ENCODE assay signal across 28 cellular contexts in the genomic region with DNA sequence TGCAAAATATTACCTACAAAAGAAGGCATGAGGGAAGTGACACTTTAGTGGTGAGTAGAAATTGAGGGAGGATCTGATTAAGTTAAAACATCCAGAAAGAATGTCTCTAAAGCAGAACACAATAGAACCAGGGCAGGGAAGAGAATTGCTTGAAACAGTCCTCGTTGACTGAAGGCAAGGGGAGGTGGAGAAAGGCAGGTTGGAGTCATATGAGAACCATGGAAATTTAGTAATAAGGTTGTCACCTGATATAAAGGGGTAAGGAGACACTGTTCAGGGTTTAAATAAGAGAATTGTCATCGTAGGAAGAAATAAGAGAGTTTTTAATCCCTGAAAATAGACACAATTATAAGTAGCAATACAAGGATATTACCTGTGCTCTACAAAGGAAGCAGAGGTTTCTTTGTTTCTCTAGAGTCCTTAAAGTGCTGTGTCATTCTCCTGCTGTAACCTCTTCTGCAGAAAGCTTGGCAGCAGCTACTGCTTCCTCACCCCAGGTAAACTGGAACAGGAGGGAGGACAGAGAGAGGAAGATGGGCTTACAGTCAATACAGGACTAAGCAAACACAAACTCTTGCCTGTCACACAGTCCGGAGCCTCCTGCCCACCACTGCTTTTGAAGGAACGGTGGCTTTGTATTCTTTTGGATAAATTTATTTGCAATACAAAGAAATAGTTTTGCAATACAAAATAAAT.
DNase-seq lines count a peak whose midpoint lies in the region; ATAC-seq, FAIRE-seq and TF ChIP-seq lines count a peak whose summit lies in the region.
"Had no signal": no experiment of that assay in that cellular context is flagged by ENCODE, and none has a peak within 500 bp of the region (broad histone marks: within the 10 kb centered on the region; RNA-seq: fewer than 3 reads in every experiment).

No MANE protein-coding gene starts in this region.

- H3K27ac Mint-ChIP-seq in MCF 10A (ENCODE audit: low read depth, unreplicated experiment), result no peak overlapping the region
- H3K27ac Mint-ChIP-seq in activated naive CD4-positive, alpha-beta T cell treated with anti-CD3 and anti-CD28 coated beads, Interleukin-2, amount 50 U/mL, for 72 hours, result no peak overlapping the region
- H3K27ac Mint-ChIP-seq: activated CD4-positive, alpha-beta T cell treated with anti-CD3 and anti-CD28 coated beads, Interleukin-2, amount 10 ng/mL, durations not matched to agents 24 days and 14 days; memory B cell; nephron had no signal

- H3K27me3 Mint-ChIP-seq in MCF 10A (ENCODE audit: insufficient read depth, unreplicated experiment), result no peaks in the 10 kb centered on the region
- H3K27me3 Mint-ChIP-seq: activated CD4-positive, alpha-beta T cell treated with anti-CD3 and anti-CD28 coated beads, Interleukin-2, amount 10 ng/mL, durations not matched to agents 24 days and 14 days; central memory CD8-positive, alpha-beta T cell; memory B cell had no signal

- H3K9me1 ChIP-seq in K562 (ENCODE audit: control insufficient read depth, insufficient read depth, low read length), result no peaks in the 10 kb centered on the region

- no peak overlapping the region for H3K9ac ChIP-seq in mammary epithelial cell (ENCODE audit: insufficient read depth, low read length)
- H3K9ac ChIP-seq in K562 (ENCODE audit: insufficient read depth in 1 of 2, low read depth in 2 of 2, low read length in 2 of 2), result no peak overlapping the region
- no peak overlapping the region for H3K9ac ChIP-seq in liver (ENCODE audit: low read depth in 1 of 2, low read length in 2 of 2)
- H3K9ac ChIP-seq: BLaER1 had no signal

- CTCF ChIA-PET in MCF 10A (lab: Yijun Ruan, JAX), result interaction anchor here (0.9 kb wide), 1 partner anchor 101 kb away, joined by 5 read pairs; no protein-coding TSS in a partner anchor
- CTCF ChIA-PET in mammary epithelial cell (lab: Charles Lee; ENCODE audit: low non-redundant PET), result no interaction called here
- CTCF ChIA-PET in K562 (lab: Yijun Ruan, JAX; ENCODE audit: low intra/inter-chr PET ratio), result no interaction called here

- TF ChIP-seq EP300 in K562 (IDR thresholded peaks at IDR 0.05; ENCODE audit: low read length) (no peak), transverse colon (IDR thresholded peaks at IDR 0.05; ENCODE audit: low read depth) (no peak)

- FAIRE-seq in K562 (lab: Jason Lieb, UNC), result no peak
- FAIRE-seq: A204.1, GM12878 had no signal

- 42% methylated on average over 4 of the region's 4 CpGs for WGBS in mammary epithelial cell (ENCODE audit: low coverage, missing lambda C conversion rate)
- 4% methylated on average over 4 of the region's 4 CpGs for WGBS in K562 (ENCODE audit: insufficient coverage, low coverage, missing lambda C conversion rate)
- WGBS in liver, result 43% methylated on average over 4 of the region's 4 CpGs
- 57 to 61% methylated on average over 4 of the region's 4 CpGs for WGBS in transverse colon (ENCODE audit: low coverage in 1 of 2), 2 donors
- WGBS in right cardiac atrium, result 67% methylated on average over 4 of the region's 4 CpGs

- TF ChIP-seq RAD21 in K562 (CRISPR knock-in tag; conservative IDR thresholded peaks at IDR 0.05 in 1 of 2, IDR thresholded peaks at IDR 0.05 in 1 of 2) (no peak), liver (IDR thresholded peaks at IDR 0.05) (no peak)

- H3K4me3 Mint-ChIP-seq in MCF 10A (ENCODE audit: unreplicated experiment), result no peak overlapping the region
- H3K4me3 Mint-ChIP-seq: activated CD4-positive, alpha-beta T cell treated with anti-CD3 and anti-CD28 coated beads, Interleukin-2, amount 10 ng/mL, durations not matched to agents 24 days and 14 days; central memory CD8-positive, alpha-beta T cell; memory B cell; nephron had no signal

- no peaks in the 10 kb centered on the region for H3K9me3 ChIP-seq in mammary epithelial cell (replicated peaks; ENCODE audit: insufficient read depth, low read length)
- H3K9me3 ChIP-seq in K562 (replicated peaks; ENCODE audit: control insufficient read depth, insufficient read depth, low read depth, low read length), result no peaks in the 10 kb centered on the region
- no peaks in the 10 kb centered on the region for H3K9me3 ChIP-seq in liver (ENCODE audit: control insufficient read depth in 4 of 4, low read length in 3 of 4)
- no peaks in the 10 kb centered on the region for H3K9me3 ChIP-seq in transverse colon
- no peaks in the 10 kb centered on the region for H3K9me3 ChIP-seq in right cardiac atrium (ENCODE audit: control insufficient read depth, low read length)
- H3K9me3 ChIP-seq: BLaER1, uterus had no signal

- H3K79me2 ChIP-seq in mammary epithelial cell (ENCODE audit: insufficient read depth, low read length) (no peaks in the 10 kb centered on the region), K562 (ENCODE audit: control insufficient read depth, insufficient read depth, low read length) (no peaks in the 10 kb centered on the region)

- H3K4me1 Mint-ChIP-seq in MCF 10A (ENCODE audit: insufficient read depth, unreplicated experiment), result peaks cover 7% of the 10 kb centered on the region
- H3K4me1 Mint-ChIP-seq: activated CD4-positive, alpha-beta T cell treated with anti-CD3 and anti-CD28 coated beads, Interleukin-2, amount 10 ng/mL, durations not matched to agents 24 days and 14 days; central memory CD8-positive, alpha-beta T cell; memory B cell; nephron had no signal

- no peaks in the 10 kb centered on the region for H3K36me3 ChIP-seq in mammary epithelial cell (ENCODE audit: insufficient read depth, low read length)
- no peaks in the 10 kb centered on the region for H3K36me3 ChIP-seq in K562 (ENCODE audit: control insufficient read depth, insufficient read depth, low read length)
- no peaks in the 10 kb centered on the region for H3K36me3 ChIP-seq in liver (ENCODE audit: control insufficient read depth in 4 of 4, insufficient read depth in 3 of 4, low read depth in 1 of 4, low read length in 3 of 4)
- no peaks in the 10 kb centered on the region for H3K36me3 ChIP-seq in transverse colon
- H3K36me3 ChIP-seq: BLaER1, heart left ventricle, uterus had no signal

- no peak for TF ChIP-seq CTCF in MCF 10A (IDR thresholded peaks at IDR 0.05; ENCODE audit: unreplicated experiment)
- no peak for TF ChIP-seq CTCF in mammary epithelial cell (conservative IDR thresholded peaks at IDR 0.05 in 1 of 2, IDR thresholded peaks at IDR 0.05 in 1 of 2; ENCODE audit: extremely low read depth in 1 of 2, insufficient read depth in 1 of 2, low read depth in 1 of 2, low read length in 2 of 2)
- no peak for TF ChIP-seq CTCF in K562 (IDR thresholded peaks at IDR 0.05 in 2 of 3, conservative IDR thresholded peaks at IDR 0.05 in 1 of 3; ENCODE audit: insufficient read depth in 2 of 3, low read depth in 1 of 3, low read length in 3 of 3)
- TF ChIP-seq CTCF in liver (IDR thresholded peaks at IDR 0.05; ENCODE audit: low read depth, low read length, missing input control), result no peak
- no peak for TF ChIP-seq CTCF in transverse colon (IDR thresholded peaks at IDR 0.05)

- POLR2A ChIA-PET in MCF 10A (lab: Yijun Ruan, JAX), result interaction anchor here (0.8 kb wide), 1 partner anchor 45 kb away, joined by 3 read pairs; no protein-coding TSS in a partner anchor
- POLR2A ChIA-PET in K562 (lab: Yijun Ruan, JAX), result no interaction called here

- no peak for TF ChIP-seq POLR2A in K562 (conservative IDR thresholded peaks at IDR 0.05)
- TF ChIP-seq POLR2A in transverse colon (IDR thresholded peaks at IDR 0.05), result no peak

- dilution Hi-C loops in mammary epithelial cell (cut with HindIII; ENCODE audit: low sequenced_read_pairs), result no loop called here

- H3K27me3 ChIP-seq in mammary epithelial cell (ENCODE audit: insufficient read depth, low read length), result no peaks in the 10 kb centered on the region
- no peaks in the 10 kb centered on the region for H3K27me3 ChIP-seq in K562 (ENCODE audit: control insufficient read depth in 2 of 2, insufficient read depth in 2 of 2, low read length in 2 of 2)
- H3K27me3 ChIP-seq in liver (ENCODE audit: control insufficient read depth in 4 of 4, insufficient read depth in 4 of 4, low read length in 3 of 4), result peaks cover 0 to 4% (median 0%) of the 10 kb centered on the region in 4 donors
- no peaks in the 10 kb centered on the region for H3K27me3 ChIP-seq in transverse colon
- H3K27me3 ChIP-seq in right cardiac atrium (ENCODE audit: control insufficient read depth, insufficient read depth), result no peaks in the 10 kb centered on the region
- H3K27me3 ChIP-seq: BLaER1, heart left ventricle, uterus had no signal

- peak; percentile 1 for DNase-seq in MCF 10A (ENCODE audit: unreplicated experiment)
- no peak for DNase-seq in mammary epithelial cell
- DNase-seq in K562 (ENCODE audit: extremely low read depth in 1 of 4, low spot score in 3 of 4), result no peak
- peak; percentile 14 for DNase-seq in transverse colon
- DNase-seq in activated naive CD4-positive, alpha-beta T cell treated with anti-CD3 and anti-CD28 coated beads, Interleukin-2, amount 50 U/mL, for 72 hours (ENCODE audit: low spot score in 2 of 2), result no peak
- no peak for DNase-seq in central memory CD4-positive, alpha-beta T cell
- no peak for DNase-seq in right cardiac atrium
- DNase-seq: activated CD4-positive, alpha-beta T cell treated with anti-CD3 and anti-CD28 coated beads, Interleukin-2, amount 10 ng/mL, durations not matched to agents 24 days and 14 days; activated gamma-delta T cell treated with Interleukin-2 at 50 U/mL for 16 hours; amygdala; GDM1; heart left ventricle; MV-4-11; NCI-H1930; NCI-H526; psoas muscle; Right ventricle myocardium superior; stimulated activated CD4-positive, alpha-beta T cell treated with anti-CD3 and anti-CD28 coated beads, Interleukin-4, amount 100 ng/mL, for 4 hours; SW 1271; uterus had no signal

- H4K20me1 ChIP-seq in mammary epithelial cell (ENCODE audit: insufficient read depth, low read length) (no peaks in the 10 kb centered on the region), K562 (replicated peaks; ENCODE audit: control insufficient read depth, insufficient read depth, low read length) (no peaks in the 10 kb centered on the region)
- H4K20me1 ChIP-seq: BLaER1 had no signal

- H3K4me2 ChIP-seq in mammary epithelial cell (ENCODE audit: insufficient read depth, low read depth, low read length) (no peak overlapping the region), K562 (ENCODE audit: insufficient read depth, low read length) (no peak overlapping the region)
- H3K4me2 ChIP-seq: BLaER1, smooth muscle cell had no signal

- H2AFZ ChIP-seq in mammary epithelial cell (ENCODE audit: low read depth, low read length) (no peak overlapping the region), K562 (ENCODE audit: low read depth, low read length) (no peak overlapping the region)

- no peak for ATAC-seq in K562
- ATAC-seq in activated naive CD4-positive, alpha-beta T cell treated with anti-CD3 and anti-CD28 coated beads, Interleukin-2, amount 50 U/mL, for 72 hours, result no peak
- no peak for ATAC-seq in right cardiac atrium
- ATAC-seq: GM12878, heart left ventricle, psoas muscle had no signal

- H3K4me1 ChIP-seq in mammary epithelial cell (ENCODE audit: insufficient read depth, low read length) (no peaks in the 10 kb centered on the region), K562 (replicated peaks in 1 of 2; ENCODE audit: control insufficient read depth in 2 of 2, insufficient read depth in 2 of 2, low read length in 2 of 2) (no peaks in the 10 kb centered on the region), liver (ENCODE audit: control insufficient read depth in 4 of 4, insufficient read depth in 4 of 4, low read length in 3 of 4) (peaks cover 0 to 4% (median 0%) of the 10 kb centered on the region in 4 donors), transverse colon (no peaks in the 10 kb centered on the region), right cardiac atrium (ENCODE audit: control insufficient read depth, insufficient read depth, low read length) (peaks cover 1% of the 10 kb centered on the region)
- H3K4me1 ChIP-seq: BLaER1, heart left ventricle, uterus had no signal

- no peaks in the 10 kb centered on the region for H3K9me3 Mint-ChIP-seq in MCF 10A (ENCODE audit: unreplicated experiment)
- peaks cover 6 to 11% of the 10 kb centered on the region in 2 donors for H3K9me3 Mint-ChIP-seq in activated naive CD4-positive, alpha-beta T cell treated with anti-CD3 and anti-CD28 coated beads, Interleukin-2, amount 50 U/mL, for 72 hours
- H3K9me3 Mint-ChIP-seq: activated CD4-positive, alpha-beta T cell treated with anti-CD3 and anti-CD28 coated beads, Interleukin-2, amount 10 ng/mL, durations not matched to agents 24 days and 14 days had no signal

- no peak overlapping the region for H3K4me3 ChIP-seq in mammary epithelial cell (replicated peaks in 1 of 3; ENCODE audit: insufficient read depth in 1 of 3, low read depth in 2 of 3, low read length in 3 of 3)
- no peak overlapping the region for H3K4me3 ChIP-seq in K562
- no peak overlapping the region for H3K4me3 ChIP-seq in liver (ENCODE audit: low read depth in 1 of 3, low read length in 3 of 3)
- no peak overlapping the region for H3K4me3 ChIP-seq in transverse colon
- no peak overlapping the region for H3K4me3 ChIP-seq in right cardiac atrium (ENCODE audit: low read length)
- H3K4me3 ChIP-seq: BLaER1, GM12878, heart left ventricle, psoas muscle, smooth muscle cell, uterus had no signal

- BruUV-seq in MCF 10A (replicated peaks; lab: Mats Ljungman, UMichigan) (no TSS peak), mammary epithelial cell (replicated peaks; lab: Mats Ljungman, UMichigan) (no TSS peak), K562 (replicated peaks; lab: Mats Ljungman, UMichigan) (no TSS peak)

- no peaks in the 10 kb centered on the region for H3K36me3 Mint-ChIP-seq in MCF 10A (ENCODE audit: insufficient read depth, unreplicated experiment)
- no peaks in the 10 kb centered on the region for H3K36me3 Mint-ChIP-seq in activated naive CD4-positive, alpha-beta T cell treated with anti-CD3 and anti-CD28 coated beads, Interleukin-2, amount 50 U/mL, for 72 hours
- H3K36me3 Mint-ChIP-seq: memory B cell had no signal

- intact Hi-C loops in MCF 10A (cut with micrococcal nuclease) (no loop called here), mammary epithelial cell (cut with micrococcal nuclease) (no loop called here), K562 (cut with micrococcal nuclease) (no loop called here), transverse colon (cut with DNase I; ENCODE audit: low total_unique reads) (no loop called here), right cardiac atrium (cut with DNase I) (no loop called here)

- H3K27ac ChIP-seq in mammary epithelial cell (ENCODE audit: insufficient read depth, low read depth, low read length), result no peak overlapping the region
- no peak overlapping the region for H3K27ac ChIP-seq in K562 (ENCODE audit: extremely low read depth, low read depth, low read length)
- no peak overlapping the region for H3K27ac ChIP-seq in liver (ENCODE audit: low read depth in 1 of 2, low read length in 2 of 2)
- no peak overlapping the region for H3K27ac ChIP-seq in transverse colon
- H3K27ac ChIP-seq in right cardiac atrium (ENCODE audit: low read length), result no peak overlapping the region
- H3K27ac ChIP-seq: BLaER1, heart left ventricle, psoas muscle, uterus had no signal

- in situ Hi-C loops in mammary epithelial cell (cut with MboI; ENCODE audit: low sequenced_read_pairs in 2 of 2), result no loop called here
- in situ Hi-C loops in K562 (cut with MboI), result no loop called here
- in situ Hi-C loops in transverse colon (cut with MboI; ENCODE audit: low pct_ligation_motif_present in 1 of 4, low pct_unique_long_range_greater_than_20kb in 1 of 4, low sequenced_read_pairs in 3 of 4), result no loop called here

Comparison
In these comparisons a context has a peak if more than half of its experiments do, and no peak if none do; other contexts are left out.
1. DNase-seq: peak in MCF 10A (single experiment) and transverse colon (single experiment); none in mammary epithelial cell (single experiment), K562 (0 of 4), activated naive CD4-positive, alpha-beta T cell treated with anti-CD3 and anti-CD28 coated beads, Interleukin-2, amount 50 U/mL, for 72 hours (0 of 2), central memory CD4-positive, alpha-beta T cell (single experiment) and right cardiac atrium (0 of 3).